Comparison of ENCODE assay signal across 1 cellular context in the genomic region with DNA sequence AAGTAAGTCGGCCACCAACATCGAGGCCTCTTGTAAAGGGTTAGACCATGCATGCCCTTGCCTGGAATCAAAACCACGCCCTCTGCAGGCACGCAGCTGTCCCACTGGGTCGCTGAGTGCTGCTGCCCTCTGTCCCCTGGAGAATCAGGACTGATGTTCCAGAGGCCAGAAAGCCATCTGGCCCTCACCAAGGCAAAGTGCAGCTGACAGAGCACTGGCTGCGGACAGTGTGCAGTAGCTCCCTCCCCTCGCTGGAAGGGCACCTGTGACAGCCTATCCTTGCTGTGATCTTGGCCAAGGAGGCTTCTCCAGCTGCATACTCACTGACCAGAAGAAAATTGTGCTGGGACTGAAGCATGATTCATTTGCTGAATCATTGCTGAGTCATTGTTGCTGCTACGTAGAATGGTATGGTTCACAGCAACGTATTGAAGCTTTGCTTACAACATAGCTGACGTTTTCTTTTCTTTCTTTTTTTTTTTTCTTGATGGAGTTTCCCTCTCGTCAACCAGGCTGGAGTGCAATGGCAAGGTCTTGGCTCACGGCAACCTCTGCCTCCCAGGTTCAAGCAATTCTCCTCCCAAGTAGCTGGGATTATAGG.
A peak's percentile ranks its signal among the peaks of the same experiment; 100 is the strongest.
TF ChIP-seq lines count a peak whose summit lies in the region.

No MANE protein-coding gene starts in this region.

TF ChIP-seq in A549, 52 proteins besides CTCF, POLR2A, EP300 and RAD21 (continued from another document):
- TF ChIP-seq, protein P1, sequence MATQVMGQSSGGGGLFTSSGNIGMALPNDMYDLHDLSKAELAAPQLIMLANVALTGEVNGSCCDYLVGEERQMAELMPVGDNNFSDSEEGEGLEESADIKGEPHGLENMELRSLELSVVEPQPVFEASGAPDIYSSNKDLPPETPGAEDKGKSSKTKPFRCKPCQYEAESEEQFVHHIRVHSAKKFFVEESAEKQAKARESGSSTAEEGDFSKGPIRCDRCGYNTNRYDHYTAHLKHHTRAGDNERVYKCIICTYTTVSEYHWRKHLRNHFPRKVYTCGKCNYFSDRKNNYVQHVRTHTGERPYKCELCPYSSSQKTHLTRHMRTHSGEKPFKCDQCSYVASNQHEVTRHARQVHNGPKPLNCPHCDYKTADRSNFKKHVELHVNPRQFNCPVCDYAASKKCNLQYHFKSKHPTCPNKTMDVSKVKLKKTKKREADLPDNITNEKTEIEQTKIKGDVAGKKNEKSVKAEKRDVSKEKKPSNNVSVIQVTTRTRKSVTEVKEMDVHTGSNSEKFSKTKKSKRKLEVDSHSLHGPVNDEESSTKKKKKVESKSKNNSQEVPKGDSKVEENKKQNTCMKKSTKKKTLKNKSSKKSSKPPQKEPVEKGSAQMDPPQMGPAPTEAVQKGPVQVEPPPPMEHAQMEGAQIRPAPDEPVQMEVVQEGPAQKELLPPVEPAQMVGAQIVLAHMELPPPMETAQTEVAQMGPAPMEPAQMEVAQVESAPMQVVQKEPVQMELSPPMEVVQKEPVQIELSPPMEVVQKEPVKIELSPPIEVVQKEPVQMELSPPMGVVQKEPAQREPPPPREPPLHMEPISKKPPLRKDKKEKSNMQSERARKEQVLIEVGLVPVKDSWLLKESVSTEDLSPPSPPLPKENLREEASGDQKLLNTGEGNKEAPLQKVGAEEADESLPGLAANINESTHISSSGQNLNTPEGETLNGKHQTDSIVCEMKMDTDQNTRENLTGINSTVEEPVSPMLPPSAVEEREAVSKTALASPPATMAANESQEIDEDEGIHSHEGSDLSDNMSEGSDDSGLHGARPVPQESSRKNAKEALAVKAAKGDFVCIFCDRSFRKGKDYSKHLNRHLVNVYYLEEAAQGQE (IDR thresholded peaks at IDR 0.05) = no peak
- TF ChIP-seq ZNF302 (CRISPR knock-in tag; IDR thresholded peaks at IDR 0.05) = peak; percentile 76; the same call in 1 of the 2 replicates
- peak; percentile 92 for TF ChIP-seq JUNB (IDR thresholded peaks at IDR 0.05)
- TF ChIP-seq, protein P2, sequence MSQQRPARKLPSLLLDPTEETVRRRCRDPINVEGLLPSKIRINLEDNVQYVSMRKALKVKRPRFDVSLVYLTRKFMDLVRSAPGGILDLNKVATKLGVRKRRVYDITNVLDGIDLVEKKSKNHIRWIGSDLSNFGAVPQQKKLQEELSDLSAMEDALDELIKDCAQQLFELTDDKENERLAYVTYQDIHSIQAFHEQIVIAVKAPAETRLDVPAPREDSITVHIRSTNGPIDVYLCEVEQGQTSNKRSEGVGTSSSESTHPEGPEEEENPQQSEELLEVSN (IDR thresholded peaks at IDR 0.05; ENCODE audit: borderline replicate concordance, low read depth) = 0 out of 2 replicates have a peak, but pooled peaks have one; percentile 6
- TF ChIP-seq, protein P3, sequence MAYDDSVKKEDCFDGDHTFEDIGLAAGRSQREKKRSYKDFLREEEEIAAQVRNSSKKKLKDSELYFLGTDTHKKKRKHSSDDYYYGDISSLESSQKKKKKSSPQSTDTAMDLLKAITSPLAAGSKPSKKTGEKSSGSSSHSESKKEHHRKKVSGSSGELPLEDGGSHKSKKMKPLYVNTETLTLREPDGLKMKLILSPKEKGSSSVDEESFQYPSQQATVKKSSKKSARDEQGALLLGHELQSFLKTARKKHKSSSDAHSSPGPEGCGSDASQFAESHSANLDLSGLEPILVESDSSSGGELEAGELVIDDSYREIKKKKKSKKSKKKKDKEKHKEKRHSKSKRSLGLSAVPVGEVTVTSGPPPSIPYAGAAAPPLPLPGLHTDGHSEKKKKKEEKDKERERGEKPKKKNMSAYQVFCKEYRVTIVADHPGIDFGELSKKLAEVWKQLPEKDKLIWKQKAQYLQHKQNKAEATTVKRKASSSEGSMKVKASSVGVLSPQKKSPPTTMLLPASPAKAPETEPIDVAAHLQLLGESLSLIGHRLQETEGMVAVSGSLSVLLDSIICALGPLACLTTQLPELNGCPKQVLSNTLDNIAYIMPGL (CRISPR knock-in tag; IDR thresholded peaks at IDR 0.05; ENCODE audit: borderline replicate concordance) = no peak
- no peak for TF ChIP-seq KDM5A (IDR thresholded peaks at IDR 0.05)
- TF ChIP-seq, protein P4, sequence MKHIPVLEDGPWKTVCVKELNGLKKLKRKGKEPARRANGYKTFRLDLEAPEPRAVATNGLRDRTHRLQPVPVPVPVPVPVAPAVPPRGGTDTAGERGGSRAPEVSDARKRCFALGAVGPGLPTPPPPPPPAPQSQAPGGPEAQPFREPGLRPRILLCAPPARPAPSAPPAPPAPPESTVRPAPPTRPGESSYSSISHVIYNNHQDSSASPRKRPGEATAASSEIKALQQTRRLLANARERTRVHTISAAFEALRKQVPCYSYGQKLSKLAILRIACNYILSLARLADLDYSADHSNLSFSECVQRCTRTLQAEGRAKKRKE (CRISPR knock-in tag; IDR thresholded peaks at IDR 0.05; ENCODE audit: low read depth) = 0 out of 2 replicates have a peak, but pooled peaks have one; percentile 35
- TF ChIP-seq TFCP2L1 (CRISPR knock-in tag; IDR thresholded peaks at IDR 0.05) = no peak
- no peak for TF ChIP-seq ZSCAN20 (CRISPR knock-in tag; IDR thresholded peaks at IDR 0.05)
- no peak for TF ChIP-seq ZFP36 (IDR thresholded peaks at IDR 0.05; ENCODE audit: borderline replicate concordance, partially characterized antibody)
- 0 out of 2 replicates have a peak, but pooled peaks have one; percentile 24 for TF ChIP-seq EHF (CRISPR knock-in tag; IDR thresholded peaks at IDR 0.05)
- no peak for TF ChIP-seq POLR2AphosphoS2 (conservative IDR thresholded peaks at IDR 0.05; ENCODE audit: low read length)
- 0 out of 2 replicates have a peak, but pooled peaks have one; percentile 17 for TF ChIP-seq TP53 (CRISPR knock-in tag; IDR thresholded peaks at IDR 0.05)
- TF ChIP-seq HOXA7 (CRISPR knock-in tag; IDR thresholded peaks at IDR 0.05) = no peak
- TF ChIP-seq PHF8 (IDR thresholded peaks at IDR 0.05; ENCODE audit: borderline replicate concordance, low read depth) = no peak
- no peak for TF ChIP-seq ZC3H11A (IDR thresholded peaks at IDR 0.05)
- no peak for TF ChIP-seq RARB (CRISPR knock-in tag; IDR thresholded peaks at IDR 0.05)
- TF ChIP-seq, protein P5, sequence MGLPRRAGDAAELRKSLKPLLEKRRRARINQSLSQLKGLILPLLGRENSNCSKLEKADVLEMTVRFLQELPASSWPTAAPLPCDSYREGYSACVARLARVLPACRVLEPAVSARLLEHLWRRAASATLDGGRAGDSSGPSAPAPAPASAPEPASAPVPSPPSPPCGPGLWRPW (IDR thresholded peaks at IDR 0.05) = 0 out of 2 replicates have a peak, but pooled peaks have one; percentile 18
- no peak for TF ChIP-seq NPAS2 (CRISPR knock-in tag; IDR thresholded peaks at IDR 0.05; ENCODE audit: borderline replicate concordance)
- TF ChIP-seq HOXB13 (CRISPR knock-in tag; IDR thresholded peaks at IDR 0.05; ENCODE audit: low read depth) = peak; percentile 55; the same call in 1 of the 2 replicates
- TF ChIP-seq KDM1A (IDR thresholded peaks at IDR 0.05; ENCODE audit: low read depth) = no peak
- no peak for TF ChIP-seq SMC3 (IDR thresholded peaks at IDR 0.05)
- TF ChIP-seq CEBPB (IDR thresholded peaks at IDR 0.05) = peak in 1 of 2 experiments; percentile 49; a peak in 1 of 4 replicates
- TF ChIP-seq CHD2 (IDR thresholded peaks at IDR 0.05; ENCODE audit: low read length, partially characterized antibody) = no peak
- no peak for TF ChIP-seq NR3C1 (IDR thresholded peaks at IDR 0.05)
- TF ChIP-seq CBX8 (IDR thresholded peaks at IDR 0.05) = no peak
TF ChIP-seq in A549: peak in this region for 19.
